ENCODE assay signal across 9 cellular contexts in the genomic region with DNA sequence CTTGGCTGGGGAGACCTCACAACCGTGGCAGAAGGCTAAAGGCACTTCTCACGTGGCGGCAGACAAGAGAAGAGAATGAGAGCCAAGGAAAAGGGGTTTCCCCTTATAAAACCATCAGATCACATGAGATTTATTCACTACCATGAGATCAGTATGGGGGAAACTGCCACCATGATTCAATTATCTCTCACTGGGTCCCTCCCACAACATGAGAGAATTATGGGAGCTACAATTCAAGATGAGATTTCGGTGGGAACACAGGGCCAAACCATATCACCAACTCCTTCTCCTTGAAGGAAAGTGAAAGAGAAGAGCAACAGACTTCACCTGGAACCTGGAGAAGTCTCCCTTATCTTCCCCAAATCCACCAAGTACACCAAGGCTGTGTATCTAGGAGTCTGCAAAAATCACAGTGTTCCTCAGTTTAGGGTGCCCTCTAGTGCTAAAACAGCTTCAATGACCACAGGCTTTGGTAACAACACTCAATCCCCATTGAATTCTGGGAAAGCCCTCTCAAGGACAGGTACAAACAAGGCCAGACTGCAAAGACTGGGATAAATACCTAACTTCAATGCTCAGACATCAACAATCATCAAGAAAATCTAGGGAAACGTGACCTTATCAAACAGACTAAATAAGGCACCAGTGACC.
DNase-seq lines count a peak whose midpoint lies in the region; ATAC-seq and TF ChIP-seq lines count a peak whose summit lies in the region.
"Had no signal": no experiment of that assay in that cellular context is flagged by ENCODE, and none has a peak within 500 bp of the region (broad histone marks: within the 10 kb centered on the region; RNA-seq: fewer than 3 reads in every experiment).

No MANE protein-coding gene starts in this region.

- no peaks in the 10 kb centered on the region for H3K4me1 ChIP-seq in smooth muscle cell (ENCODE audit: low read depth)
- no peaks in the 10 kb centered on the region for H3K4me1 ChIP-seq in prostate gland (replicated peaks)

- H3K9me3 Mint-ChIP-seq in naive thymus-derived CD8-positive, alpha-beta T cell: peaks cover 0 to 44% (median 17%) of the 10 kb centered on the region in 9 donors

- intact Hi-C loops in prostate gland (cut with DNase I): no loop called here

- H3K27me3 ChIP-seq in smooth muscle cell (ENCODE audit: low read depth) (no peaks in the 10 kb centered on the region), prostate gland (replicated peaks; ENCODE audit: insufficient read depth) (no peaks in the 10 kb centered on the region)

- TF ChIP-seq CTCF in smooth muscle cell (IDR thresholded peaks at IDR 0.05; ENCODE audit: borderline replicate concordance, insufficient read depth, poor library complexity, severe bottlenecking): peak; percentile 41
- TF ChIP-seq CTCF in prostate gland (IDR thresholded peaks at IDR 0.05): peak in 2 of 4 experiments; percentile 8 to 11

- 75% methylated on average over 5 of the region's 5 CpGs for WGBS in smooth muscle cell (ENCODE audit: low lambda C conversion rate)
- WGBS in prostate gland: 82% methylated on average over 5 of the region's 5 CpGs

- H3K4me3 ChIP-seq in smooth muscle cell (no peak overlapping the region), prostate gland (no peak overlapping the region)

- no peak for ATAC-seq in naive thymus-derived CD8-positive, alpha-beta T cell
- ATAC-seq: T-cell had no signal

- no peak overlapping the region for H2AFZ ChIP-seq in smooth muscle cell (ENCODE audit: low read depth)

- H3K9me3 ChIP-seq in smooth muscle cell (replicated peaks; ENCODE audit: low read depth) (no peaks in the 10 kb centered on the region), prostate gland (no peaks in the 10 kb centered on the region)

- POLR2A ChIA-PET in naive thymus-derived CD8-positive, alpha-beta T cell (lab: Charles Lee): no interaction called here

- H3K27ac ChIP-seq in smooth muscle cell (ENCODE audit: low read depth) (no peak overlapping the region), prostate gland (no peak overlapping the region)

- peaks cover 0 to 27% (median 6%) of the 10 kb centered on the region in 3 donors for H3K36me3 Mint-ChIP-seq in naive thymus-derived CD8-positive, alpha-beta T cell
- H3K36me3 Mint-ChIP-seq: T-cell had no signal

- no peak overlapping the region for H3K9ac ChIP-seq in smooth muscle cell (ENCODE audit: low read depth)

- peaks cover 4 to 22% (median 9%) of the 10 kb centered on the region in 5 donors for H3K27me3 Mint-ChIP-seq in naive thymus-derived CD8-positive, alpha-beta T cell

- peak; percentile 12 for DNase-seq in NCI-H2171 treated with DMSO at 0.1 percent for 48 hours (lab: John Stamatoyannopoulos, UW)
- no peak for DNase-seq in NCI-H2171 (lab: John Stamatoyannopoulos, UW)
- DNase-seq in NCI-H226: peak; percentile 9
- peak; percentile 46 for DNase-seq in dermis blood vessel endothelial cell
- no peak for DNase-seq in smooth muscle cell (lab: John Stamatoyannopoulos, UW; ENCODE audit: unreplicated experiment)
- DNase-seq in prostate gland (ENCODE audit: low spot score): no peak
- DNase-seq in stimulated activated CD4-positive, alpha-beta T cell treated with anti-CD3 and anti-CD28 coated beads, Interleukin-15, amount 100 ng/mL, for 24 hours: no peak
- no peak for DNase-seq in naive thymus-derived CD8-positive, alpha-beta T cell
- DNase-seq: T-cell had no signal

- no peaks in the 10 kb centered on the region for H3K4me1 Mint-ChIP-seq in naive thymus-derived CD8-positive, alpha-beta T cell
- H3K4me1 Mint-ChIP-seq: T-cell had no signal

- H3F3A ChIP-seq in smooth muscle cell (ENCODE audit: low read depth): no peaks in the 10 kb centered on the region

- no peak overlapping the region for H3K4me2 ChIP-seq in smooth muscle cell

- H3K4me3 Mint-ChIP-seq in naive thymus-derived CD8-positive, alpha-beta T cell: no peak overlapping the region
- H3K4me3 Mint-ChIP-seq: T-cell had no signal

- no peak for TF ChIP-seq POLR2A in prostate gland (IDR thresholded peaks at IDR 0.05)

- H3K27ac Mint-ChIP-seq in naive thymus-derived CD8-positive, alpha-beta T cell: no peak overlapping the region
- H3K27ac Mint-ChIP-seq: T-cell had no signal

- H3K36me3 ChIP-seq in smooth muscle cell (ENCODE audit: low read depth): no peaks in the 10 kb centered on the region
- H3K36me3 ChIP-seq in prostate gland: no peaks in the 10 kb centered on the region

- no peaks in the 10 kb centered on the region for H3K79me2 ChIP-seq in smooth muscle cell (ENCODE audit: low read depth)

- H4K20me1 ChIP-seq in smooth muscle cell (ENCODE audit: low read depth): no peaks in the 10 kb centered on the region

Comparison
In these comparisons a context has a peak if more than half of its experiments do, and no peak if none do; other contexts are left out.
1. DNase-seq: peak in NCI-H2171 treated with DMSO at 0.1 percent for 48 hours (single experiment), NCI-H226 (single experiment) and dermis blood vessel endothelial cell (single experiment); none in NCI-H2171 (single experiment), smooth muscle cell (single experiment), prostate gland (single experiment), stimulated activated CD4-positive, alpha-beta T cell treated with anti-CD3 and anti-CD28 coated beads, Interleukin-15, amount 100 ng/mL, for 24 hours (single experiment) and naive thymus-derived CD8-positive, alpha-beta T cell (0 of 10).